13 cellular contexts compared by ENCODE assay signal in genomic region chr11:47477323-47477722, GRCh38. TPM values are rescaled to one million over a fixed set of nuclear protein-coding genes. Genes with fewer than 3 reads are reported as not detected.
A peak's percentile ranks its signal among the peaks of the same experiment; 100 is the strongest.
DNase-seq lines count a peak whose midpoint lies in the region; ATAC-seq and TF ChIP-seq lines count a peak whose summit lies in the region.
"Had no signal": no experiment of that assay in that cellular context is flagged by ENCODE, and none has a peak within 500 bp of the region (broad histone marks: within the 10 kb centered on the region; RNA-seq: fewer than 3 reads in every experiment).

No MANE protein-coding gene starts in this region.

- H3K27me3 Mint-ChIP-seq in progenitor cell of endocrine pancreas = no peaks in the 10 kb centered on the region
- H3K27me3 Mint-ChIP-seq: central memory CD8-positive, alpha-beta T cell had no signal

- intact Hi-C loops in Panc1 (cut with micrococcal nuclease; ENCODE audit: unreplicated experiment) = no loop called here

- ATAC-seq in activated CD4-positive, CD25-positive, alpha-beta regulatory T cell treated with anti-CD3 and anti-CD28 coated beads, Interleukin-2, amount 50 U/mL, for 24 hours = peak; percentile 81 to 87
- ATAC-seq in Panc1 = peak; percentile 64
- no peak for ATAC-seq in HG03520 (IDR thresholded peaks at IDR 0.05; ENCODE audit: unreplicated experiment)

- no TSS peak for BruUV-seq in Panc1 (replicated peaks; lab: Mats Ljungman, UMichigan)

- CTCF ChIA-PET in Panc1 (lab: Charles Lee) = no interaction called here

- in situ Hi-C loops in Panc1 (cut with HindIII; ENCODE audit: low pct_unique_long_range_greater_than_20kb, low sequenced_read_pairs) (no loop called here), GM13976 (cut with MboI; ENCODE audit: low sequenced_read_pairs, unreplicated experiment) (no loop called here)

- H3K4me3 Mint-ChIP-seq in progenitor cell of endocrine pancreas (ENCODE audit: low read depth) = no peak overlapping the region
- H3K4me3 Mint-ChIP-seq: central memory CD8-positive, alpha-beta T cell had no signal

- TF ChIP-seq CTCF in Panc1 (IDR thresholded peaks at IDR 0.05) = no peak
- TF ChIP-seq CTCF in progenitor cell of endocrine pancreas (IDR thresholded peaks at IDR 0.05; ENCODE audit: unreplicated experiment) = no peak
- TF ChIP-seq CTCF in GM13976 (IDR thresholded peaks at IDR 0.05; ENCODE audit: borderline replicate concordance, control extremely low read depth, extremely low read depth, insufficient read depth, missing control alignments) = no peak

- H3K27me3 ChIP-seq in Panc1 (ENCODE audit: control insufficient read depth, insufficient read depth, low read length) = no peaks in the 10 kb centered on the region
- H3K27me3 ChIP-seq: testis had no signal

- peaks cover 35% of the 10 kb centered on the region for H3K36me3 ChIP-seq in Panc1 (ENCODE audit: control insufficient read depth, insufficient read depth, low read length)

- H3K36me3 Mint-ChIP-seq in progenitor cell of endocrine pancreas (ENCODE audit: insufficient read depth) = peaks cover 39% of the 10 kb centered on the region

- POLR2A ChIA-PET in Panc1 (lab: Charles Lee) = no interaction called here

- no peaks in the 10 kb centered on the region for H3K9me3 Mint-ChIP-seq in progenitor cell of endocrine pancreas (ENCODE audit: low read depth)
- H3K9me3 Mint-ChIP-seq: central memory CD8-positive, alpha-beta T cell had no signal

- no peak for DNase-seq in activated CD4-positive, CD25-positive, alpha-beta regulatory T cell (lab: John Stamatoyannopoulos, UW)
- DNase-seq in Panc1 (ENCODE audit: low read depth, low spot score) (no peak), dermis blood vessel endothelial cell (peak; percentile 60), progenitor cell of endocrine pancreas (ENCODE audit: low spot score, unreplicated experiment) (no peak), NCI-H345 (lab: John Stamatoyannopoulos, UW) (no peak), GM13976 (ENCODE audit: low spot score) (no peak)
- DNase-seq: 8988T; activated CD4-positive, CD25-positive, alpha-beta regulatory T cell treated with anti-CD3 and anti-CD28 coated beads, Interleukin-2, amount 50 U/mL, for 72 hours; RPMI8226; testis had no signal

- peak overlapping the region; percentile 7 for H3K27ac Mint-ChIP-seq in progenitor cell of endocrine pancreas

- H3K4me1 Mint-ChIP-seq in progenitor cell of endocrine pancreas (ENCODE audit: low read depth) = peaks cover 2% of the 10 kb centered on the region

- no peak overlapping the region for H3K4me3 ChIP-seq in Panc1 (ENCODE audit: low read depth in 2 of 2, low read length in 2 of 2)
- H3K4me3 ChIP-seq: testis had no signal

- no peaks in the 10 kb centered on the region for H3K9me3 ChIP-seq in Panc1 (ENCODE audit: control insufficient read depth, insufficient read depth, low read depth, low read length)
- H3K9me3 ChIP-seq: testis had no signal

- H3K27ac ChIP-seq in Panc1 (ENCODE audit: low read length) = no peak overlapping the region
- H3K27ac ChIP-seq: testis had no signal

- H3K4me1 ChIP-seq in Panc1 (ENCODE audit: control insufficient read depth, insufficient read depth, low read length) = no peaks in the 10 kb centered on the region

RNA-seq across cellular contexts. Expression of gene RAPSN, which starts 28.4 kb away (rescaled TPM):
- 1.8 TPM for total RNA-seq in Panc1 (2021; ENCODE audit: unreplicated experiment)
- polyA plus RNA-seq in Panc1 (2012; ENCODE audit: insufficient read length) = 1.3 TPM
- total RNA-seq in dermis blood vessel endothelial cell = 0.17 and 0.19 TPM in 2 replicates
- 0.42 and 0.81 TPM in 2 replicates for total RNA-seq in progenitor cell of endocrine pancreas

RNA-seq across cellular contexts. Expression of gene PSMC3, which starts 51.1 kb away (rescaled TPM):
- total RNA-seq in Panc1 (2021; ENCODE audit: unreplicated experiment) (181 TPM), dermis blood vessel endothelial cell (147 and 248 TPM in 2 replicates), progenitor cell of endocrine pancreas (101 and 103 TPM in 2 replicates)
- polyA plus RNA-seq in Panc1 (2012; ENCODE audit: insufficient read length) = 229 TPM
